3 cellular contexts compared by ENCODE assay signal in the genomic region with DNA sequence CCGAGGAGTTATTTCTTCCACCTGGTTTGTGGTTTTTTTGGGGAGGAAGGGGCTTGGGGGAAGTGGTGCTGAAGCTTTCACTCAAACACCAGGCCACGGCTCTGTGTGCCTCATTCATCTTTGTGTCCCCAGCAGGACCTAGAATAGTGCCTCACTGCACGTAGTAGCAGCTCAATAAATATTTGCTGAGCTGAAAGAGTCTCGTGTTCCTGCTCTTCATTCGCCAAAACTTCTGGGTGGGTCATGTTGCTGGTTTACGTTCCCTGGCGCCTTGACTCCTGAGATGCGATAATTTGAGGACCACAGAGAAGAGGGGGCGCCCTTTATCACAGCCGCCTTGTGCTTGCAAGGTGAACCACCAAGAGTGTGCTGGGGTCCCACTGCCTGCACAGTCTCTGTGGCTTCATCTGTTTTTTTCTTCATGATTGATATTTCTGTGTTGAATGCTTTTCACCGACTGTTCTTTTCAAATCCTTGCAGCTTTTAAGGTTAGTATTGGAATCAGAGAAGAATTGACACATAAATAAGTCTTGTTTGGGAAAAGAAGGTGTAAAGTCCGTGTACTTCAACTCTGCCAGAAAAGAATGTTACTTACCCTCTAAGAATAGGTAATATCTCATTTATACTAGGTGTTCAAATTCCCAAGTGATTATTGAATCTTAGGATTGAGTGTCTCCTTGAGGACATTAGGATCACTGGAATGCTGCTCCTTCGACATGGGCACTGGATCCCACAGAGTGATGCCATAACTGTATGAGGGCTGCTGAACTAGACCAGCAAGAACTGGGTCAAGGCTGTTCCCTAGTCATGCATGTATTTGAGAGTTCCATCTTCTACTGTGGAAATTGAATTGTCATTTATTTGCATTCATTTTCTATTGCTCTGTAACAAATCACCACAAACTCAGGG.
TF ChIP-seq lines count a peak whose summit lies in the region.

No MANE protein-coding gene starts in this region.

TF ChIP-seq in GM23338, 12 proteins besides CTCF, POLR2A, EP300 and RAD21 (continued from another document and continues in another):
- TF ChIP-seq EZH2phosphoT487 (IDR thresholded peaks at IDR 0.05; ENCODE audit: unreplicated experiment) (no peak), STAT1 (IDR thresholded peaks at IDR 0.05; ENCODE audit: unreplicated experiment) (no peak), POLR2AphosphoS5 (IDR thresholded peaks at IDR 0.05; ENCODE audit: low read depth) (no peak), NANOG (IDR thresholded peaks at IDR 0.05; ENCODE audit: borderline replicate concordance) (no peak)
- TF ChIP-seq, protein P1, sequence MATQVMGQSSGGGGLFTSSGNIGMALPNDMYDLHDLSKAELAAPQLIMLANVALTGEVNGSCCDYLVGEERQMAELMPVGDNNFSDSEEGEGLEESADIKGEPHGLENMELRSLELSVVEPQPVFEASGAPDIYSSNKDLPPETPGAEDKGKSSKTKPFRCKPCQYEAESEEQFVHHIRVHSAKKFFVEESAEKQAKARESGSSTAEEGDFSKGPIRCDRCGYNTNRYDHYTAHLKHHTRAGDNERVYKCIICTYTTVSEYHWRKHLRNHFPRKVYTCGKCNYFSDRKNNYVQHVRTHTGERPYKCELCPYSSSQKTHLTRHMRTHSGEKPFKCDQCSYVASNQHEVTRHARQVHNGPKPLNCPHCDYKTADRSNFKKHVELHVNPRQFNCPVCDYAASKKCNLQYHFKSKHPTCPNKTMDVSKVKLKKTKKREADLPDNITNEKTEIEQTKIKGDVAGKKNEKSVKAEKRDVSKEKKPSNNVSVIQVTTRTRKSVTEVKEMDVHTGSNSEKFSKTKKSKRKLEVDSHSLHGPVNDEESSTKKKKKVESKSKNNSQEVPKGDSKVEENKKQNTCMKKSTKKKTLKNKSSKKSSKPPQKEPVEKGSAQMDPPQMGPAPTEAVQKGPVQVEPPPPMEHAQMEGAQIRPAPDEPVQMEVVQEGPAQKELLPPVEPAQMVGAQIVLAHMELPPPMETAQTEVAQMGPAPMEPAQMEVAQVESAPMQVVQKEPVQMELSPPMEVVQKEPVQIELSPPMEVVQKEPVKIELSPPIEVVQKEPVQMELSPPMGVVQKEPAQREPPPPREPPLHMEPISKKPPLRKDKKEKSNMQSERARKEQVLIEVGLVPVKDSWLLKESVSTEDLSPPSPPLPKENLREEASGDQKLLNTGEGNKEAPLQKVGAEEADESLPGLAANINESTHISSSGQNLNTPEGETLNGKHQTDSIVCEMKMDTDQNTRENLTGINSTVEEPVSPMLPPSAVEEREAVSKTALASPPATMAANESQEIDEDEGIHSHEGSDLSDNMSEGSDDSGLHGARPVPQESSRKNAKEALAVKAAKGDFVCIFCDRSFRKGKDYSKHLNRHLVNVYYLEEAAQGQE (IDR thresholded peaks at IDR 0.05; ENCODE audit: unreplicated experiment): no peak
- TF ChIP-seq, protein P2, sequence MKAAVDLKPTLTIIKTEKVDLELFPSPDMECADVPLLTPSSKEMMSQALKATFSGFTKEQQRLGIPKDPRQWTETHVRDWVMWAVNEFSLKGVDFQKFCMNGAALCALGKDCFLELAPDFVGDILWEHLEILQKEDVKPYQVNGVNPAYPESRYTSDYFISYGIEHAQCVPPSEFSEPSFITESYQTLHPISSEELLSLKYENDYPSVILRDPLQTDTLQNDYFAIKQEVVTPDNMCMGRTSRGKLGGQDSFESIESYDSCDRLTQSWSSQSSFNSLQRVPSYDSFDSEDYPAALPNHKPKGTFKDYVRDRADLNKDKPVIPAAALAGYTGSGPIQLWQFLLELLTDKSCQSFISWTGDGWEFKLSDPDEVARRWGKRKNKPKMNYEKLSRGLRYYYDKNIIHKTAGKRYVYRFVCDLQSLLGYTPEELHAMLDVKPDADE (IDR thresholded peaks at IDR 0.05): no peak

TF ChIP-seq in liver, 16 proteins besides CTCF, POLR2A, EP300 and RAD21 (continued from another document):
- TF ChIP-seq, protein P3, sequence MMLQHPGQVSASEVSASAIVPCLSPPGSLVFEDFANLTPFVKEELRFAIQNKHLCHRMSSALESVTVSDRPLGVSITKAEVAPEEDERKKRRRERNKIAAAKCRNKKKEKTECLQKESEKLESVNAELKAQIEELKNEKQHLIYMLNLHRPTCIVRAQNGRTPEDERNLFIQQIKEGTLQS (IDR thresholded peaks at IDR 0.05): no peak
- TF ChIP-seq FOXA1 (IDR thresholded peaks at IDR 0.05) (no peak), HNF4A (conservative IDR thresholded peaks at IDR 0.05) (no peak), EGR1 (IDR thresholded peaks at IDR 0.05; ENCODE audit: low read depth in 2 of 2) (no peak)
- TF ChIP-seq, protein P1 (IDR thresholded peaks at IDR 0.05): no peak

TF ChIP-seq in HEK293T, 16 proteins besides CTCF, POLR2A, EP300 and RAD21:
- TF ChIP-seq PKNOX1 (IDR thresholded peaks at IDR 0.05) (no peak), FOXA1 (IDR thresholded peaks at IDR 0.05) (no peak), LEF1 (IDR thresholded peaks at IDR 0.05; ENCODE audit: borderline replicate concordance) (no peak), HDGF (IDR thresholded peaks at IDR 0.05; ENCODE audit: borderline replicate concordance) (no peak), SP1 (IDR thresholded peaks at IDR 0.05) (no peak), BHLHE40 (IDR thresholded peaks at IDR 0.05; ENCODE audit: borderline replicate concordance) (no peak), CTBP1 (IDR thresholded peaks at IDR 0.05; ENCODE audit: borderline replicate concordance) (no peak), ZNF384 (IDR thresholded peaks at IDR 0.05) (no peak), ELF4 (IDR thresholded peaks at IDR 0.05) (no peak), NFRKB (IDR thresholded peaks at IDR 0.05) (no peak), TARDBP (IDR thresholded peaks at IDR 0.05) (no peak), ARNT (IDR thresholded peaks at IDR 0.05) (no peak), FOXM1 (IDR thresholded peaks at IDR 0.05; ENCODE audit: borderline replicate concordance) (no peak)
